In the genomic region with DNA sequence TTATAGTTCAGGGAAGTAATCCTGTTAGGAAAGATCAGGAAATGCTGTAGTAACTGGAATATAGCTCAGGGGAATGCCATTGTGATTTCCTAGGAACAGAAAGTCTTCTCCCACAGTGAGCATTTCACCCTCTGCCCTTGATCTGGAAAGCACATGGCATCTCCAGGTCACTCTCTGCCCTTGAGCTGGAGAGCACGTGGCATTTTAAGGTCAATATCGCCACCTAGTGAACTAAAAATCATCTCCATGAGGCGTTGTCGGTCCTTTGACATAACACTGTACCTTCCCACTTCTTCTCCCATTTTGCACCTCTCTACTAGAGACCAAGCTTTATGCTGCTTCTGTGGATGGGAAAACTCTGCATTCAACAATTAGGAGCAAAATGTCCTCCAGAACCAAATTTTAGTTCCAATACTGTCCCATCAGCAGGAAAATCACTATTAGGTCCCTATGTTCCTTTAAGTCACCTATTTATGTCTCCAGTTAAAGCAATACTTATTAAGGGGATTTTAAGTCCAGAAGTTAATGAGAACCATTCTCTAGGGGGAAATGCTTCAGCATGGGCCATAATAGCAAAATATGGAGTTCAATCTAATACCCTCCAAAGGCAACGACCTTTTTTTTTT, we compare ENCODE assay signal across 8 cellular contexts. TPM values are rescaled to one million over a fixed set of nuclear protein-coding genes. Genes with fewer than 3 reads are reported as not detected.
A peak's percentile ranks its signal among the peaks of the same experiment; 100 is the strongest.
DNase-seq lines count a peak whose midpoint lies in the region; ATAC-seq and TF ChIP-seq lines count a peak whose summit lies in the region.

No MANE protein-coding gene starts in this region.

- peaks cover 0 to 23% (median 11%) of the 10 kb centered on the region in 3 donors for H3K4me1 Mint-ChIP-seq in T-cell
- peaks cover 18% of the 10 kb centered on the region for H3K4me1 Mint-ChIP-seq in central memory CD8-positive, alpha-beta T cell

- intact Hi-C loops in left colon (cut with DNase I, micrococcal nuclease): loop anchor here in 1 of 2 donors (2.0 to 10.0 kb wide), 2 partner anchors 95 to 153 kb away; no protein-coding TSS in a partner anchor

- no peak for TF ChIP-seq POLR2A in GM18505 (IDR thresholded peaks at IDR 0.05; ENCODE audit: borderline replicate concordance, extremely low read depth, insufficient read depth, insufficient read length)

- no peaks in the 10 kb centered on the region for H3K36me3 Mint-ChIP-seq in T-cell
- H3K36me3 Mint-ChIP-seq in central memory CD8-positive, alpha-beta T cell (ENCODE audit: insufficient read depth): no peaks in the 10 kb centered on the region

- no peaks in the 10 kb centered on the region for H3K27me3 Mint-ChIP-seq in T-cell
- no peaks in the 10 kb centered on the region for H3K27me3 Mint-ChIP-seq in central memory CD8-positive, alpha-beta T cell

- H3K4me3 Mint-ChIP-seq in T-cell: no peak overlapping the region
- H3K4me3 Mint-ChIP-seq in central memory CD8-positive, alpha-beta T cell: no peak overlapping the region

- ATAC-seq in GM18505 (IDR thresholded peaks at IDR 0.05; ENCODE audit: unreplicated experiment) (peak; percentile 62), HG03097 (IDR thresholded peaks at IDR 0.05; ENCODE audit: low FRiP score, unreplicated experiment) (peak; percentile 86), T-cell (replicated peaks in 1 of 4) (peak in 3 of 4 experiments; percentile 80 to 84 (median 81)), left colon (peak; percentile 99)
- peak; percentile 87 for ATAC-seq in central memory CD8-positive, alpha-beta T cell (replicated peaks; ENCODE audit: extremely low read depth, poor library complexity, severe bottlenecking)

- H3K27ac Mint-ChIP-seq in T-cell: no peak overlapping the region
- H3K27ac Mint-ChIP-seq in central memory CD8-positive, alpha-beta T cell (ENCODE audit: low read depth): no peak overlapping the region

- CTCF ChIA-PET in T-cell (lab: Charles Lee): interaction anchor here (0.6 to 1.9 kb wide), 24 partner anchors 10 to 831 kb away, joined by 3 to 12 read pairs (median 3); a partner anchor contains a TSS

- DNase-seq in AG08396 (ENCODE audit: low spot score): peak; percentile 77
- peak; percentile 62 to 85 for DNase-seq in NCI-H2081 (lab: John Stamatoyannopoulos, UW)
- DNase-seq in T-cell: peak in 23 of 34 experiments; percentile 1 to 42 (median 21)
- DNase-seq in central memory CD8-positive, alpha-beta T cell (ENCODE audit: low spot score in 2 of 2): peak; percentile 19 to 31
- peak; percentile 27 to 41 for DNase-seq in left colon
- peak; percentile 4 for DNase-seq in stimulated activated CD8-positive, alpha-beta memory T cell treated with anti-CD3 and anti-CD28 coated beads, Interleukin-12 subunit alpha, Interleukin-12 subunit beta, amount 100 ng/mL, for 1 hour (ENCODE audit: low read depth)

- POLR2A ChIA-PET in T-cell (lab: Charles Lee): interaction anchor here in 1 of 2 donors (0.6 kb wide), 1 partner anchor 305 kb away, joined by 8 read pairs; no protein-coding TSS in a partner anchor

- no peaks in the 10 kb centered on the region for H3K9me3 Mint-ChIP-seq in T-cell
- H3K9me3 Mint-ChIP-seq in central memory CD8-positive, alpha-beta T cell: no peaks in the 10 kb centered on the region

RNA-seq across cellular contexts. Expression of a gene that starts 54.7 kb away (rescaled TPM):
- total RNA-seq in T-cell: 10 to 100 TPM; 17.4 to 21.7 (median 18.9) TPM
- total RNA-seq in left colon: 10 to 100 TPM; 40.1 to 59.5 TPM

Comparison
In these comparisons a context has a peak if more than half of its experiments do, and no peak if none do; other contexts are left out.
1. Peak in every context shown above with its lines: DNase-seq and ATAC-seq.
2. DNase-seq: peak in every context shown above with its lines; median percentile 77 in AG08396; 74 in NCI-H2081; 34 in left colon; 25 in central memory CD8-positive, alpha-beta T cell; 21 in T-cell; 4 in stimulated activated CD8-positive, alpha-beta memory T cell treated with anti-CD3 and anti-CD28 coated beads, Interleukin-12 subunit alpha, Interleukin-12 subunit beta, amount 100 ng/mL, for 1 hour.